9 cellular contexts compared by ENCODE assay signal in the genomic region with DNA sequence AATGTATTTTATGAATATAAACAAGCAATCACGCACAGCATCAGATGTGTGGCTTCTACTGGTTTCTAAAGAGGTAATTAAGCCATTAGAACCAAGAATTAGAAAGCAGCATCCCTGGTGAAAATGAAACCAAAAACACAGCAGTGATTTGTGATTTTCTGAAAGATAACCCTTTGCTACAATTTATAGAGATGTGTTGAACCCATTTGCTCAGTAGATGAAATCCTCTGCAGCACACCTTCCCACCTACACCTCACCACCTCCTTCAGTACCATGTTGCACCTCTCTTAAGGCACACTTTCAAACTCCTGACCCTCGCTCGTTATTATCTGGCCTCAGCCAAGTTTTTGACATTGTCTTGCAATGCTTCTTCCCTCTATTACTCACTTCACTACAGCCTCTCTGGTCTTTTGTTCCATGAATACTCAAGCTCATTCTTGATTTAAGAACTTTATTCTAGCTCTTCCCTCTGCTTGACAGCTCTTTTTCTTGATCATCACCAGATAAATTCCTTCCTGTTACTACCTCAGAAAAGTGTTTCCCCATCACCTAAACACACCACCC. TPM values are rescaled to one million over a fixed set of nuclear protein-coding genes. Genes with fewer than 3 reads are reported as not detected.
DNase-seq lines count a peak whose midpoint lies in the region; ATAC-seq and TF ChIP-seq lines count a peak whose summit lies in the region.
"Had no signal": no experiment of that assay in that cellular context is flagged by ENCODE, and none has a peak within 500 bp of the region (broad histone marks: within the 10 kb centered on the region; RNA-seq: fewer than 3 reads in every experiment).

No MANE protein-coding gene starts in this region.

- H3K9me3 ChIP-seq in subcutaneous abdominal adipose tissue (ENCODE audit: control insufficient read depth in 5 of 5, low read length in 5 of 5) (no peaks in the 10 kb centered on the region), thyroid gland (no peaks in the 10 kb centered on the region)

- TF ChIP-seq POLR2A in thyroid gland (IDR thresholded peaks at IDR 0.05) = no peak

- no peak for DNase-seq in activated naive CD4-positive, alpha-beta T cell treated with anti-CD3 and anti-CD28 coated beads for 36 hours
- DNase-seq in activated naive CD4-positive, alpha-beta T cell (lab: John Stamatoyannopoulos, UW) = no peak
- DNase-seq in thyroid gland (no peak), HT-29 (ENCODE audit: low spot score) (no peak), LoVo (ENCODE audit: low spot score) (no peak)
- DNase-seq: stimulated activated CD4-positive, alpha-beta T cell treated with anti-CD3 and anti-CD28 coated beads, Interleukin-1b, Interleukin-23, amount 100 ng/mL, for 48 hours had no signal

- peak overlapping the region; percentile 24 to 55 (median 49) for H3K4me3 ChIP-seq in subcutaneous abdominal adipose tissue (ENCODE audit: low read depth in 1 of 5, low read length in 5 of 5)
- H3K4me3 ChIP-seq in thyroid gland (replicated peaks in 1 of 3) = no peak overlapping the region

- CTCF ChIA-PET in activated naive CD4-positive, alpha-beta T cell treated with anti-CD3 and anti-CD28 coated beads for 36 hours (lab: Charles Lee) = interaction anchor here (0.6 to 1.8 kb wide), 13 partner anchors 9 to 297 kb away, joined by 3 to 6 read pairs (median 3); a partner anchor contains a TSS

- peak; percentile 35 for ATAC-seq in HG03521 (IDR thresholded peaks at IDR 0.05; ENCODE audit: unreplicated experiment)
- ATAC-seq in esophagus mucosa = peak; percentile 39

- H3K4me1 ChIP-seq in subcutaneous abdominal adipose tissue (ENCODE audit: control insufficient read depth in 5 of 5, insufficient read depth in 5 of 5, low read length in 5 of 5) (peaks cover 0 to 28% (median 13%) of the 10 kb centered on the region in 5 donors), thyroid gland (peaks cover 0 to 3% of the 10 kb centered on the region in 2 donors)

- H3K36me3 Mint-ChIP-seq in activated naive CD4-positive, alpha-beta T cell treated with anti-CD3 and anti-CD28 coated beads for 36 hours (ENCODE audit: low read depth) = peaks cover 4% of the 10 kb centered on the region

- intact Hi-C loops in activated naive CD4-positive, alpha-beta T cell treated with anti-CD3 and anti-CD28 coated beads for 36 hours (cut with micrococcal nuclease) = loop anchor here (1.0 to 2.0 kb wide), 3 partner anchors 16 to 52 kb away; no protein-coding TSS in a partner anchor
- intact Hi-C loops in thyroid gland (cut with DNase I) = no loop called here

- peak overlapping the region; percentile 15 for H3K27ac Mint-ChIP-seq in activated naive CD4-positive, alpha-beta T cell treated with anti-CD3 and anti-CD28 coated beads for 36 hours

- H3K36me3 ChIP-seq in subcutaneous abdominal adipose tissue (ENCODE audit: control insufficient read depth in 5 of 5, insufficient read depth in 5 of 5, low read length in 5 of 5) = peaks cover 0 to 6% (median 5%) of the 10 kb centered on the region in 5 donors
- H3K36me3 ChIP-seq in thyroid gland = no peaks in the 10 kb centered on the region

- no peaks in the 10 kb centered on the region for H3K9me3 Mint-ChIP-seq in activated naive CD4-positive, alpha-beta T cell treated with anti-CD3 and anti-CD28 coated beads for 36 hours

- no peaks in the 10 kb centered on the region for H3K27me3 Mint-ChIP-seq in activated naive CD4-positive, alpha-beta T cell treated with anti-CD3 and anti-CD28 coated beads for 36 hours (ENCODE audit: low read depth)

- WGBS in thyroid gland, 2 donors = 63 to 66% methylated on average over 3 of the region's 3 CpGs

- TF ChIP-seq CTCF in thyroid gland (IDR thresholded peaks at IDR 0.05) = no peak

- H3K4me1 Mint-ChIP-seq in activated naive CD4-positive, alpha-beta T cell treated with anti-CD3 and anti-CD28 coated beads for 36 hours (ENCODE audit: low read depth) = peaks cover 44% of the 10 kb centered on the region

- H3K9ac ChIP-seq in subcutaneous abdominal adipose tissue (ENCODE audit: low read length in 5 of 5) = peak overlapping the region in 2 of 5 donors; percentile 19 to 26

- H3K27me3 ChIP-seq in subcutaneous abdominal adipose tissue (ENCODE audit: control insufficient read depth in 5 of 5, insufficient read depth in 4 of 5, low read length in 5 of 5) (no peaks in the 10 kb centered on the region), thyroid gland (no peaks in the 10 kb centered on the region)

- H3K27ac ChIP-seq in subcutaneous abdominal adipose tissue (ENCODE audit: low read depth, low read length) (peak overlapping the region; percentile 18), thyroid gland (no peak overlapping the region)

- H3K4me3 Mint-ChIP-seq in activated naive CD4-positive, alpha-beta T cell treated with anti-CD3 and anti-CD28 coated beads for 36 hours = peak overlapping the region; percentile 8

RNA-seq across cellular contexts. Expression of a gene that starts 38.6 kb away (rescaled TPM):
- 10 to 100 TPM; 21.2 to 23.7 TPM for total RNA-seq in activated naive CD4-positive, alpha-beta T cell treated with anti-CD3 and anti-CD28 coated beads for 36 hours
- total RNA-seq in esophagus mucosa (12.9 TPM), thyroid gland (10 to 100 TPM; 47.5 to 62.8 (median 62.2) TPM)
- total RNA-seq in HT-29 (2014; rRNA removed; shearing (Covaris generic)) = 19.4 and 28.8 TPM in 2 replicates

RNA-seq across cellular contexts. Expression of a gene that starts 38.7 kb away (rescaled TPM):
- total RNA-seq in activated naive CD4-positive, alpha-beta T cell treated with anti-CD3 and anti-CD28 coated beads for 36 hours = 10 to 100 TPM; 14.9 to 16.9 TPM
- total RNA-seq in esophagus mucosa = 8.4 TPM
- total RNA-seq in thyroid gland = 10 to 100 TPM; 12.1 to 20.2 (median 18.6) TPM
- 1.4 and 4.1 TPM in 2 replicates for total RNA-seq in HT-29 (2014; rRNA removed; shearing (Covaris generic))

RNA-seq across cellular contexts. Expression of a gene that starts 53.4 kb away (rescaled TPM):
- total RNA-seq in activated naive CD4-positive, alpha-beta T cell treated with anti-CD3 and anti-CD28 coated beads for 36 hours = 10 to 100 TPM; 26.7 to 27.1 TPM
- total RNA-seq in esophagus mucosa (0.68 TPM), thyroid gland (1 to 10 TPM; 1.2 to 1.6 (median 1.2) TPM)
- total RNA-seq in HT-29 (2014; rRNA removed; shearing (Covaris generic)) = 0.23 and 0.34 TPM in 2 replicates

Comparison
In these comparisons a context has a peak if more than half of its experiments do, and no peak if none do; other contexts are left out.
1. H3K4me3 ChIP-seq: peak in subcutaneous abdominal adipose tissue (5 of 5); none in thyroid gland (0 of 3).
2. RNA of a gene that starts 53.4 kb away (total RNA-seq): 26.7 to 27.1 TPM in activated naive CD4-positive, alpha-beta T cell treated with anti-CD3 and anti-CD28 coated beads for 36 hours; 1.2 to 1.6 TPM in thyroid gland, 0.68 TPM in esophagus mucosa (single experiment) and 0.23 to 0.34 TPM in HT-29; every median in the first group is over 10 times any median in the second.